ENCODE assay signal across 1 cellular context in the genomic region with DNA sequence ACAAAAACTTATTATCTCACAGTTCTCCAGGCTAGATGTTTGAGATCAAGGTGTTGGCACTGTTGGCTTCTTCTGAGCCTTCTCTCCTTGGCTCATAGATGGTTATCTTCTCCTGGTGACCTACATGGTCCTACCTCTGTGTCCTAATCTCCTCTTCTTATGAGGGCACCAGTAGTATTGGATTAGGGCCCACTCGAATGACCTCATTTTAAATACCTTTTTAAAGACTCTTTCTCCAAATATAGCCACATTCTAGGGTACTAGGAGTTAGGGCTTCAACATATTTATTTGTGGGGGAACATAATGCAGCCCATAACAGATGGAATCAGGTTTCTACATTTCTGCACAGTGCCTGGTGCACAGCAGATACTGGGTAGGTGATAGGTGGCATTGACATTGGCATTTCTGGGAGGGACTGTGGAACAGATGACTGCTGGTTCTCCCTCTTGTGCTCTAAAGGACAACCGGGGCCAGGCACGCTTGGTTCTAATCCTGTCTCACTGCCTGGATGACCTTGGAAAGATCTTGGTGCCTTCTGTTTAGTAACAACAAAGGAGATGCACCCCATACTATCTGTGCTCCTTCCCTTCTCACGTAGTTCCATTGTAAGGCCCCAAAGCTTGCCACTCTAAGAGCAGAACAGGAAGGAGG.
TF ChIP-seq lines count a peak whose summit lies in the region.

No MANE protein-coding gene starts in this region.

TF ChIP-seq in HEK293, 187 proteins besides CTCF, POLR2A, EP300 and RAD21 (continued from another document):
- peak; percentile 91 for TF ChIP-seq ZNF692 (tag by site-specific recombination; IDR thresholded peaks at IDR 0.05)
- TF ChIP-seq ZBTB49 (tag by site-specific recombination; IDR thresholded peaks at IDR 0.05; ENCODE audit: low read depth), result no peak
